ENCODE assay signal across 8 cellular contexts in the genomic region with DNA sequence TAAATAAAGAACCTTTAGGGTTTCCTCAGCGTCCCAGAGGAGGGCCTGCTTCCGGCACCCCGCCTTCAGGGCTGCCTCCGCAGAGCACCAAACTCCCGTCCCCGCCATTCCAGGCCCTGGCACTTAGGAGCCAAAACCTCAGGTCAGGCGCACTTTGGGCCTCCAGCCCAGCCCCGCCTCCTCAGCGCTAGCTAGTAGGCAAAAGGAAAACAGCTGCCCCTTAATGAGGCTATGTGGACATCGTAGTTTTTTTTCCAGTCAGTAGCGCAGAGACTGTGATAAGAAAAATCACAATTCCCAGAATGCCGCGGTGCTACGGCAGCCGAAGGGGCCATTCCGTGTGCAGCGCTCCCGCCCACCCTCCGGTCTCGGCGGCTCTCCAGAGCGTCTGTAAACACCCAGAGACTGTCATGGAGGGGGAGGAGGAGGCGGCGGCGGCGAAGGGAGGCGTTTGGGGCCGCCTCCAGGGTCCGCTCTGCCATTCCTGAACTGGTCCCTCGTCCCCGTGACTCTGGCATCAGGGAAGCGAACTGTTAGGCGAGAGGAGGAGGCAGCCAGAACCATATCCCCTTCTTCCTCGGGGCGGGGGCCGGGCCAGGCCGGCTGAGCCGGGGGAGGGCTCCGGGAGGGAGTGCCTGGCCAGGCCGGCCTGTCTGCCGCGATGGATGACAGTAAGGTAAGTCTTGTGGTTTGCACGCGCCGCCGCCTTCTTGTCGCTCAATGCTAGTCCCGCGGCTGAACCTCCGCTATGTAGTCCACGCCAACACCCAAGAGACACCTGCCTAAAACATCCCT. TPM values are rescaled to one million over a fixed set of nuclear protein-coding genes. Genes with fewer than 3 reads are reported as not detected.
DNase-seq lines count a peak whose midpoint lies in the region; ATAC-seq and TF ChIP-seq lines count a peak whose summit lies in the region.

A gene with protein sequence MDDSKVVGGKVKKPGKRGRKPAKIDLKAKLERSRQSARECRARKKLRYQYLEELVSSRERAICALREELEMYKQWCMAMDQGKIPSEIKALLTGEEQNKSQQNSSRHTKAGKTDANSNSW (plus strand): TSS at position 365 of the 795 bp plus-strand sequence. CDS start 297 bp downstream, at position 662.

- H3K27ac ChIP-seq in HUES64 (ENCODE audit: low read depth, low read length) (peak within 1 kb of the TSS; percentile 86), OCI-LY7 (ENCODE audit: low read depth, low read length, poor library complexity, severe bottlenecking) (peak within 1 kb of the TSS; percentile 44)

- under 1% methylated on average over 51 of the region's 51 CpGs for WGBS in HUES64

- ATAC-seq in GM21423 (IDR thresholded peaks at IDR 0.05; ENCODE audit: unreplicated experiment) = peak; percentile 69

- H3K4me1 ChIP-seq in HUES64 (ENCODE audit: insufficient read depth, low read length) (peaks cover 16% of the 10 kb centered on the region), OCI-LY7 (ENCODE audit: insufficient read depth, low read length, poor library complexity, severe bottlenecking) (peaks cover 4% of the 10 kb centered on the region), mononuclear cell (ENCODE audit: insufficient read depth, low read length) (peaks cover 33% of the 10 kb centered on the region)

- CTCF ChIA-PET in OCI-LY7 (lab: Charles Lee; ENCODE audit: unreplicated experiment) = interaction anchor here (0.5 kb wide), 1 partner anchor 11 kb away, joined by 3 read pairs; no protein-coding TSS in a partner anchor

- H2AFZ ChIP-seq in OCI-LY7 (ENCODE audit: low read length) = peak within 1 kb of the TSS; percentile 90

- POLR2A ChIA-PET in OCI-LY7 (lab: Charles Lee) = interaction anchor here (0.8 kb wide), 1 partner anchor 269 kb away, joined by 3 read pairs; no protein-coding TSS in a partner anchor

- no peaks in the 10 kb centered on the region for H3K9me2 ChIP-seq in OCI-LY7 (ENCODE audit: insufficient read depth, low read length)

- no TSS peak for BruUV-seq in OCI-LY7 (replicated peaks; lab: Mats Ljungman, UMichigan)

- H3K27me3 ChIP-seq in HUES64 (ENCODE audit: insufficient read depth, low read length) = no peaks in the 10 kb centered on the region
- no peaks in the 10 kb centered on the region for H3K27me3 ChIP-seq in mononuclear cell (ENCODE audit: insufficient read depth, low read length)

- H3K4me2 ChIP-seq in OCI-LY7 (ENCODE audit: low read length) = peak within 1 kb of the TSS; percentile 74

- H3K4me3 ChIP-seq in HUES64 (ENCODE audit: low read length) (peak within 1 kb of the TSS; percentile 75), OCI-LY7 (ENCODE audit: low read depth, low read length, poor library complexity, severe bottlenecking) (peak within 1 kb of the TSS; percentile 71), epithelial cell of esophagus (ENCODE audit: low read length) (peak within 1 kb of the TSS; percentile 66), mononuclear cell (ENCODE audit: low read length) (peak within 1 kb of the TSS; percentile 64)

- no peaks in the 10 kb centered on the region for H3K79me2 ChIP-seq in OCI-LY7 (ENCODE audit: insufficient read depth, low read depth, low read length)

- intact Hi-C loops in OCI-LY7 (cut with micrococcal nuclease; ENCODE audit: unreplicated experiment) = no loop called here

- H3K9me3 ChIP-seq in HUES64 (ENCODE audit: insufficient read depth, low read depth, low read length) (no peaks in the 10 kb centered on the region), OCI-LY7 (ENCODE audit: low read length) (no peaks in the 10 kb centered on the region), mononuclear cell (ENCODE audit: low read depth, low read length) (no peaks in the 10 kb centered on the region)

- TF ChIP-seq CTCF in OCI-LY7 (conservative IDR thresholded peaks at IDR 0.05; ENCODE audit: low read length) (no peak), epithelial cell of esophagus (IDR thresholded peaks at IDR 0.05; ENCODE audit: insufficient read depth, low read depth, low read length, missing control alignments) (no peak)

- DNase-seq in D341Med (ENCODE audit: low spot score) (peak; percentile 92), OCI-LY7 (ENCODE audit: low spot score) (peak; percentile 72), activated T-cell treated with anti-CD3 and anti-CD28 coated beads for 4 hours (peak; percentile 70), epithelial cell of esophagus (ENCODE audit: low read depth) (peak; percentile 91)
- peak; percentile 53 to 68 for DNase-seq in stimulated activated CD8-positive, alpha-beta memory T cell treated with anti-CD3 and anti-CD28 coated beads, Interleukin-4, amount 100 ng/mL, for 1 hour (ENCODE audit: low read depth in 2 of 2, low spot score in 1 of 2)

- H3K36me3 ChIP-seq in HUES64 (ENCODE audit: insufficient read depth, low read length) = no peaks in the 10 kb centered on the region
- no peaks in the 10 kb centered on the region for H3K36me3 ChIP-seq in OCI-LY7 (ENCODE audit: insufficient read depth, low read length)

- peak within 1 kb of the TSS; percentile 59 for H3K9ac ChIP-seq in HUES64 (ENCODE audit: low read depth, low read length)

- H4K20me1 ChIP-seq in OCI-LY7 (ENCODE audit: insufficient read depth, low read length) = no peaks in the 10 kb centered on the region

RNA-seq across cellular contexts. Expression of the gene that starts here (rescaled TPM):
- 12.0 TPM for polyA plus RNA-seq in HUES64 (2013, experiment 1 of 2)
- polyA plus RNA-seq in HUES64 (2013, experiment 2 of 2) = 15.0 TPM
- total RNA-seq in OCI-LY7 (2014; rRNA removed; shearing (Covaris generic)) = 2.1 and 4.3 TPM in 2 replicates
- 3.0 and 3.4 TPM in 2 replicates for total RNA-seq in OCI-LY7 (2022)
- 19.6 TPM for total RNA-seq in mononuclear cell

Comparison
In these comparisons a context has a peak if more than half of its experiments do, and no peak if none do; other contexts are left out.
1. Peak in every context shown above with its lines: DNase-seq, ATAC-seq, H3K4me3 ChIP-seq and H3K27ac ChIP-seq.